In genomic region chr6:42049116-42049809, GRCh38 we compare ENCODE assay signal across 8 cellular contexts. TPM values are rescaled to one million over a fixed set of nuclear protein-coding genes. Genes with fewer than 3 reads are reported as not detected.
A peak's percentile ranks its signal among the peaks of the same experiment; 100 is the strongest.
DNase-seq lines count a peak whose midpoint lies in the region; ATAC-seq and TF ChIP-seq lines count a peak whose summit lies in the region.

No MANE protein-coding gene starts in this region.

- peaks cover 21% of the 10 kb centered on the region for H3K36me3 ChIP-seq in KOPT-K1 (ENCODE audit: insufficient read depth, low read length)

- peak overlapping the region; percentile 70 for H3K4me3 ChIP-seq in AG09309 (ENCODE audit: control insufficient read depth, low read depth, low read length)

- H3K4me1 Mint-ChIP-seq in central memory CD8-positive, alpha-beta T cell: peaks cover 62% of the 10 kb centered on the region
- peaks cover 47 to 74% (median 63%) of the 10 kb centered on the region in 3 donors for H3K4me1 Mint-ChIP-seq in naive B cell

- in situ Hi-C loops in GM13977 (cut with MboI; ENCODE audit: low pct_unique_long_range_greater_than_20kb, low sequenced_read_pairs, unreplicated experiment): loop anchor here (10.0 kb wide), 3 partner anchors 124 to 264 kb away; partner anchors contain the start of genes BYSL, MED20, PRICKLE4 and TOMM6

- no peak for ATAC-seq in central memory CD8-positive, alpha-beta T cell (replicated peaks; ENCODE audit: extremely low read depth, poor library complexity, severe bottlenecking)
- no peak for ATAC-seq in naive B cell (ENCODE audit: low read depth in 2 of 2)

- POLR2A ChIA-PET in GM10248 (lab: Yijun Ruan, JAX): interaction anchor here (0.6 kb wide), 1 partner anchor 94 kb away, joined by 5 read pairs; no protein-coding TSS in a partner anchor

- TF ChIP-seq CTCF in AG09309 (IDR thresholded peaks at IDR 0.05; ENCODE audit: control insufficient read depth, insufficient read depth, low read depth, low read length, missing control alignments) (no peak), GM13977 (IDR thresholded peaks at IDR 0.05; ENCODE audit: extremely low read depth, insufficient read depth, missing control alignments) (no peak), GM10248 (IDR thresholded peaks at IDR 0.05; ENCODE audit: control extremely low read depth, extremely low read depth, low read depth, missing control alignments) (no peak)

- DNase-seq in AG09309 (ENCODE audit: low read depth) (no peak), naive B cell (no peak), DMS 273 (lab: John Stamatoyannopoulos, UW; ENCODE audit: unreplicated experiment) (no peak), GM13977 (ENCODE audit: low spot score) (no peak), NOMO-1 treated with DMSO at 0.1 percent for 48 hours (lab: John Stamatoyannopoulos, UW; ENCODE audit: unreplicated experiment) (no peak), GM10248 (ENCODE audit: extremely low spot score) (no peak)
- no peak for DNase-seq in central memory CD8-positive, alpha-beta T cell (ENCODE audit: low spot score in 2 of 2)

- H3K9me3 Mint-ChIP-seq in central memory CD8-positive, alpha-beta T cell: no peaks in the 10 kb centered on the region
- H3K9me3 Mint-ChIP-seq in naive B cell: no peaks in the 10 kb centered on the region

- CTCF ChIA-PET in GM10248 (lab: Yijun Ruan, JAX): interaction anchor here (0.9 to 13.5 kb wide), 14 partner anchors 10 to 585 kb away, joined by 3 to 253 read pairs (median 3); partner anchors contain the start of genes BYSL, FRS3, MED20 and PRICKLE4

- no peaks in the 10 kb centered on the region for H3K9me3 ChIP-seq in KOPT-K1 (ENCODE audit: insufficient read depth, low read length, poor library complexity, severe bottlenecking)

- peak overlapping the region; percentile 93 for H3K27ac ChIP-seq in KOPT-K1 (ENCODE audit: low read depth, low read length, poor library complexity, severe bottlenecking)

- H3K4me3 Mint-ChIP-seq in central memory CD8-positive, alpha-beta T cell: peak overlapping the region; percentile 96
- peak overlapping the region; percentile 92 to 99 (median 98) for H3K4me3 Mint-ChIP-seq in naive B cell

- H3K36me3 Mint-ChIP-seq in central memory CD8-positive, alpha-beta T cell (ENCODE audit: insufficient read depth): peaks cover 44% of the 10 kb centered on the region
- no peaks in the 10 kb centered on the region for H3K36me3 Mint-ChIP-seq in naive B cell

- no peaks in the 10 kb centered on the region for H3K27me3 Mint-ChIP-seq in central memory CD8-positive, alpha-beta T cell
- H3K27me3 Mint-ChIP-seq in naive B cell: no peaks in the 10 kb centered on the region

- H3K27ac Mint-ChIP-seq in central memory CD8-positive, alpha-beta T cell (ENCODE audit: low read depth): peak overlapping the region; percentile 93
- peak overlapping the region; percentile 86 to 99 (median 95) for H3K27ac Mint-ChIP-seq in naive B cell

RNA-seq across cellular contexts. Expression of gene TAF8, which starts 1.1 kb away (rescaled TPM):
- 10 to 100 TPM; 10.3 to 25.6 (median 18.6) TPM for polyA plus RNA-seq in naive B cell (ENCODE audit: low read depth in 6 of 6)
